In genomic region chr11:12789574-12789973, GRCh38 we compare ENCODE assay signal across 22 cellular contexts.
DNase-seq lines count a peak whose midpoint lies in the region; ATAC-seq, FAIRE-seq and TF ChIP-seq lines count a peak whose summit lies in the region.
"Had no signal": no experiment of that assay in that cellular context is flagged by ENCODE, and none has a peak within 500 bp of the region (broad histone marks: within the 10 kb centered on the region; RNA-seq: fewer than 3 reads in every experiment).

No MANE protein-coding gene starts in this region.

- ATAC-seq in K562 (peak; percentile 21; the same call in 1 of the 3 replicates), right lobe of liver (no peak), HG03045 (IDR thresholded peaks at IDR 0.05; ENCODE audit: unreplicated experiment) (no peak)

- BruUV-seq in K562 (replicated peaks; lab: Mats Ljungman, UMichigan) = no TSS peak

- H3K27ac ChIP-seq in K562 (ENCODE audit: extremely low read depth, low read depth, low read length) (no peak overlapping the region), right lobe of liver (no peak overlapping the region)
- H3K27ac ChIP-seq: thyroid gland, VCaP had no signal

- H3K4me1 ChIP-seq in K562 (replicated peaks in 1 of 2; ENCODE audit: control insufficient read depth in 2 of 2, insufficient read depth in 2 of 2, low read length in 2 of 2) = peaks cover 11 to 14% of the 10 kb centered on the region in 2 experiments; a peak in 4 of 5 replicates
- H3K4me1 ChIP-seq in right lobe of liver = peaks cover 0 to 3% (median 0%) of the 10 kb centered on the region in 4 donors
- H3K4me1 ChIP-seq: thyroid gland had no signal

- POLR2A ChIA-PET in K562 (lab: Yijun Ruan, JAX) = interaction anchor here (0.6 to 1.7 kb wide), 4 partner anchors 11 to 128 kb away, joined by 3 to 8 read pairs (median 4); no protein-coding TSS in a partner anchor

- TF ChIP-seq CTCF in K562 (IDR thresholded peaks at IDR 0.05 in 2 of 3, conservative IDR thresholded peaks at IDR 0.05 in 1 of 3; ENCODE audit: insufficient read depth in 2 of 3, low read depth in 1 of 3, low read length in 3 of 3) = no peak
- TF ChIP-seq CTCF in right lobe of liver (IDR thresholded peaks at IDR 0.05) = no peak

- CTCF ChIA-PET in K562 (lab: Yijun Ruan, JAX; ENCODE audit: low intra/inter-chr PET ratio) = no interaction called here

- DNase-seq in ELF-1 (ENCODE audit: low read depth, low spot score) = peak; percentile 77
- peak; percentile 59 for DNase-seq in NCI-H2171 (lab: John Stamatoyannopoulos, UW)
- no peak for DNase-seq in K562 (ENCODE audit: extremely low read depth in 1 of 4, low spot score in 3 of 4)
- DNase-seq in retina = peak; percentile 52
- no peak for DNase-seq in midbrain (lab: John Stamatoyannopoulos, UW)
- DNase-seq in right lobe of liver = no peak
- no peak for DNase-seq in stimulated activated CD4-positive, alpha-beta T cell treated with anti-CD3 and anti-CD28 coated beads, Interleukin-12 subunit alpha, Interleukin-12 subunit beta, amount 100 ng/mL, for 4 hours
- DNase-seq: activated CD4-positive, alpha-beta T cell treated with anti-CD3 and anti-CD28 coated beads, Interleukin-2, amount 50 U/mL, for 1 hour; C1 segment of cervical spinal cord; central memory CD4-positive, alpha-beta T cell; EL; NCI-H1105 treated with DMSO at 0.1 percent for 48 hours; NCI-H2107; NCI-H526; nucleus accumbens; stimulated activated CD4-positive, alpha-beta T cell treated with anti-CD3 and anti-CD28 coated beads, Interleukin-4, amount 100 ng/mL, for 4 hours; thyroid gland had no signal

- H3K27me3 ChIP-seq in K562 (ENCODE audit: control insufficient read depth in 2 of 2, insufficient read depth in 2 of 2, low read length in 2 of 2) = no peaks in the 10 kb centered on the region
- no peaks in the 10 kb centered on the region for H3K27me3 ChIP-seq in right lobe of liver
- H3K27me3 ChIP-seq: thyroid gland had no signal

- intact Hi-C loops in K562 (cut with micrococcal nuclease) (no loop called here), right lobe of liver (cut with DNase I) (no loop called here)

- no peak for TF ChIP-seq RAD21 in K562 (CRISPR knock-in tag; conservative IDR thresholded peaks at IDR 0.05 in 1 of 2, IDR thresholded peaks at IDR 0.05 in 1 of 2)

- in situ Hi-C loops in K562 (cut with MboI) = no loop called here

- no peak for TF ChIP-seq EP300 in K562 (IDR thresholded peaks at IDR 0.05; ENCODE audit: low read length)

- TF ChIP-seq POLR2A in K562 (conservative IDR thresholded peaks at IDR 0.05) (no peak), right lobe of liver (IDR thresholded peaks at IDR 0.05) (no peak)

- no peak overlapping the region for H3K9ac ChIP-seq in K562 (ENCODE audit: insufficient read depth in 1 of 2, low read depth in 2 of 2, low read length in 2 of 2)

- no peaks in the 10 kb centered on the region for H3K9me3 ChIP-seq in K562 (replicated peaks; ENCODE audit: control insufficient read depth, insufficient read depth, low read depth, low read length)
- no peaks in the 10 kb centered on the region for H3K9me3 ChIP-seq in right lobe of liver
- H3K9me3 ChIP-seq: thyroid gland had no signal

- no peak overlapping the region for H2AFZ ChIP-seq in K562 (ENCODE audit: low read depth, low read length)

- H3K36me3 ChIP-seq in K562 (ENCODE audit: control insufficient read depth, insufficient read depth, low read length) = no peaks in the 10 kb centered on the region
- H3K36me3 ChIP-seq in right lobe of liver = no peaks in the 10 kb centered on the region
- H3K36me3 ChIP-seq: thyroid gland had no signal

- H3K4me3 ChIP-seq in K562 = no peak overlapping the region
- no peak overlapping the region for H3K4me3 ChIP-seq in right lobe of liver
- H3K4me3 ChIP-seq: lung, thyroid gland had no signal

- no peak for FAIRE-seq in K562 (lab: Jason Lieb, UNC)
- FAIRE-seq: astrocyte, endothelial cell of umbilical vein had no signal

- no peaks in the 10 kb centered on the region for H3K9me1 ChIP-seq in K562 (ENCODE audit: control insufficient read depth, insufficient read depth, low read length)

- no peaks in the 10 kb centered on the region for H4K20me1 ChIP-seq in K562 (replicated peaks; ENCODE audit: control insufficient read depth, insufficient read depth, low read length)

- WGBS in K562 (ENCODE audit: insufficient coverage, low coverage, missing lambda C conversion rate) = 83% methylated on average over 8 of the region's 8 CpGs
- WGBS in right lobe of liver (ENCODE audit: insufficient coverage, low coverage, low lambda C conversion rate, missing lambda C conversion rate) = 88% methylated on average over 3 of the region's 8 CpGs

- no peaks in the 10 kb centered on the region for H3K79me2 ChIP-seq in K562 (ENCODE audit: control insufficient read depth, insufficient read depth, low read length)

- no peak overlapping the region for H3K4me2 ChIP-seq in K562 (ENCODE audit: insufficient read depth, low read length)

TF ChIP-seq in K562, 482 proteins besides CTCF, POLR2A, EP300 and RAD21:
- TF ChIP-seq ZNF717 (CRISPR knock-in tag; IDR thresholded peaks at IDR 0.05) (no peak), JUNB (CRISPR knock-in tag; conservative IDR thresholded peaks at IDR 0.05) (no peak), RUNX1 (IDR thresholded peaks at IDR 0.05; ENCODE audit: low read depth) (no peak), DMBX1 (CRISPR knock-in tag; IDR thresholded peaks at IDR 0.05; ENCODE audit: borderline replicate concordance) (no peak), DDX20 (tag; IDR thresholded peaks at IDR 0.05; ENCODE audit: low read depth) (no peak), ATF1 (CRISPR knock-in tag; IDR thresholded peaks at IDR 0.05) (no peak), ATF1 (tag; IDR thresholded peaks at IDR 0.05) (no peak), SMARCA5 (IDR thresholded peaks at IDR 0.05) (no peak), DEAF1 (CRISPR knock-in tag; IDR thresholded peaks at IDR 0.05) (no peak), RBM39 (optimal IDR thresholded peaks at IDR 0.05; ENCODE audit: low read depth, low read length) (no peak), GABPB1 (CRISPR knock-in tag; IDR thresholded peaks at IDR 0.05) (no peak), CBX1 (IDR thresholded peaks at IDR 0.05; ENCODE audit: low read depth) (no peak), FOS (IDR thresholded peaks at IDR 0.05; ENCODE audit: extremely low read depth, insufficient read length) (no peak), MITF (IDR thresholded peaks at IDR 0.05) (no peak), TFAP4 (CRISPR knock-in tag; IDR thresholded peaks at IDR 0.05; ENCODE audit: borderline replicate concordance) (no peak)

Comparison
In these comparisons a context has a peak if more than half of its experiments do, and no peak if none do; other contexts are left out.
1. DNase-seq: peak in ELF-1 (single experiment), NCI-H2171 (single experiment) and retina (single experiment); none in K562 (0 of 4), midbrain (single experiment), right lobe of liver (0 of 3) and stimulated activated CD4-positive, alpha-beta T cell treated with anti-CD3 and anti-CD28 coated beads, Interleukin-12 subunit alpha, Interleukin-12 subunit beta, amount 100 ng/mL, for 4 hours (single experiment).